ENCODE assay signal across 10 cellular contexts in genomic region chr9:132141948-132142594, GRCh38. TPM values are rescaled to one million over a fixed set of nuclear protein-coding genes. Genes with fewer than 3 reads are reported as not detected.
DNase-seq lines count a peak whose midpoint lies in the region; ATAC-seq lines count a peak whose summit lies in the region.
"Had no signal": no experiment of that assay in that cellular context is flagged by ENCODE, and none has a peak within 500 bp of the region (broad histone marks: within the 10 kb centered on the region; RNA-seq: fewer than 3 reads in every experiment).

No MANE protein-coding gene starts in this region.

- peak overlapping the region; percentile 31 for H3K4me3 ChIP-seq in iPS-11a (ENCODE audit: low read depth, low read length)

- H3K4me1 Mint-ChIP-seq in activated naive CD4-positive, alpha-beta T cell treated with anti-CD3 and anti-CD28 coated beads, Interleukin-2, amount 50 U/mL, for 24 hours: peaks cover 11% of the 10 kb centered on the region

- no peak for ATAC-seq in GM18868 (IDR thresholded peaks at IDR 0.05; ENCODE audit: unreplicated experiment)

- no peak for DNase-seq in activated naive CD4-positive, alpha-beta T cell treated with Interleukin-2 at 50 U/mL for 16 hours
- peak; percentile 19 for DNase-seq in SK-MEL-5 (ENCODE audit: low read depth, low spot score)
- DNase-seq in substantia nigra (lab: John Stamatoyannopoulos, UW): no peak
- no peak for DNase-seq in HuH-7.5 (ENCODE audit: low spot score)
- no peak for DNase-seq in NCI-H446 (lab: John Stamatoyannopoulos, UW)
- DNase-seq: activated CD4-positive, alpha-beta T cell treated with anti-CD3 and anti-CD28 coated beads for 1 hour; NCI-H446 treated with DMSO at 0.1 percent for 48 hours had no signal

- H3K9me3 Mint-ChIP-seq in activated naive CD4-positive, alpha-beta T cell treated with anti-CD3 and anti-CD28 coated beads, Interleukin-2, amount 50 U/mL, for 24 hours: no peaks in the 10 kb centered on the region

- H3K27ac Mint-ChIP-seq in activated naive CD4-positive, alpha-beta T cell treated with anti-CD3 and anti-CD28 coated beads, Interleukin-2, amount 50 U/mL, for 24 hours: no peak overlapping the region

- peak overlapping the region; percentile 86 for H3K27ac ChIP-seq in substantia nigra (ENCODE audit: low read depth, low read length, poor library complexity, severe bottlenecking)

- in situ Hi-C loops in SK-MEL-5 (cut with HindIII; ENCODE audit: low pct_unique_long_range_greater_than_20kb, low sequenced_read_pairs): no loop called here

- peaks cover 39% of the 10 kb centered on the region for H3K27me3 Mint-ChIP-seq in activated naive CD4-positive, alpha-beta T cell treated with anti-CD3 and anti-CD28 coated beads, Interleukin-2, amount 50 U/mL, for 24 hours

- no peaks in the 10 kb centered on the region for H3K36me3 Mint-ChIP-seq in activated naive CD4-positive, alpha-beta T cell treated with anti-CD3 and anti-CD28 coated beads, Interleukin-2, amount 50 U/mL, for 24 hours

- H3K4me3 Mint-ChIP-seq in activated naive CD4-positive, alpha-beta T cell treated with anti-CD3 and anti-CD28 coated beads, Interleukin-2, amount 50 U/mL, for 24 hours: peak overlapping the region; percentile 65

RNA-seq across cellular contexts. Expression of gene NTNG2, which starts 19.8 kb away (rescaled TPM):
- total RNA-seq in SK-MEL-5 (2014; rRNA removed; shearing (Covaris generic)): 0.37 and 0.67 TPM in 2 replicates
- 2.4 and 4.7 TPM in 2 replicates for polyA plus RNA-seq in SK-MEL-5 (2015; cell fraction: cytosol; rRNA removed)
- 5.2 and 11.2 TPM in 2 replicates for polyA plus RNA-seq in SK-MEL-5 (2015; cell fraction: nucleus; rRNA removed)
